ENCODE assay signal across 8 cellular contexts in the genomic region with DNA sequence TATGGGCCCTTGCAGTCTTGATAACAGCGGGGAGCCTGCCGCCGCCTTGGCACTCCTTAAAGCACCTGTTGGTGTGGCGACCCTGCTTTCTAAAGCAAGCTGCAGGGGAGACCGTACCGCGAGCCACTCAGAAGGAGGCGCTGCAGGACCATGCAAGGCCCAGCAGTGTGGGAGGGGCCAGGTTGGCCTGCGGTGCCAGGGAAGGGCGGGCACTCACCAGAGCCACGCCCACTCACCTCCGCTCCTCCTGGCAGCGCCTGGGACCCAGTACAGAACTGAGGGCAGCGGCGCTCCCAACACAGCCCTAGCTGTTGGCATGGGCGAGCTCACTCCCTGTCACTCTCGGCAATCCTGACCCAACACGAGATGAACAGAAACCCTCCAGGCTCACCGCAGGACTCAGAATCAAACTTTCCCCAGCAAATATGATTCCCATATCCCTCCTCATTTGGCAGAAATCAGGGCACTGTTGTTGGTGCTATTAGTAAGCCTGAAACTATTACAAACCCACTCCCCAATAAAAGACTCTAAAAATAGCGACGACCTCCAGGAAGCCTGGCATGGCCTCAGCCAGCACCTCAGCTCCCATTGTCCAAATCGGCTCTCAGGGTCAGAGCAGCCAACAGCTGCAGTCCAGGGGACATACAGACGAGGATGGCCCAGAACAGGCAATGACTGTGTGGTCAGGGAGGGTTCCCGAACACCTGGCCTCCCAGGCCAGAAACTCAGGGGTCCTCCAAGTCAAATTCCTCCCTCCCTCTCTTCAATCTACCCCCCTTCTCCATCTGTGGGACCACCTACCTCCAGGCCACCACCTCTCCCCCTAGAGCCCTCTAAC.
A peak's percentile ranks its signal among the peaks of the same experiment; 100 is the strongest.
DNase-seq lines count a peak whose midpoint lies in the region; ATAC-seq and TF ChIP-seq lines count a peak whose summit lies in the region.

No MANE protein-coding gene starts in this region.

- ATAC-seq in HG03354 (IDR thresholded peaks at IDR 0.05; ENCODE audit: poor library complexity, severe bottlenecking, unreplicated experiment) (peak; percentile 68), GM18870 (IDR thresholded peaks at IDR 0.05; ENCODE audit: unreplicated experiment) (no peak), GM18498 (IDR thresholded peaks at IDR 0.05; ENCODE audit: unreplicated experiment) (no peak)

- H3K4me1 Mint-ChIP-seq in activated naive CD8-positive, alpha-beta T cell treated with anti-CD3 and anti-CD28 coated beads for 36 hours: peaks cover 16% of the 10 kb centered on the region

- peaks cover 13% of the 10 kb centered on the region for H3K36me3 Mint-ChIP-seq in activated naive CD8-positive, alpha-beta T cell treated with anti-CD3 and anti-CD28 coated beads for 36 hours

- no peaks in the 10 kb centered on the region for H3K9me3 Mint-ChIP-seq in activated naive CD8-positive, alpha-beta T cell treated with anti-CD3 and anti-CD28 coated beads for 36 hours

- no peaks in the 10 kb centered on the region for H3K27me3 Mint-ChIP-seq in activated naive CD8-positive, alpha-beta T cell treated with anti-CD3 and anti-CD28 coated beads for 36 hours

- peak overlapping the region; percentile 7 for H3K27ac Mint-ChIP-seq in activated naive CD8-positive, alpha-beta T cell treated with anti-CD3 and anti-CD28 coated beads for 36 hours

- peak; percentile 69 for TF ChIP-seq CTCF in GM10266 (IDR thresholded peaks at IDR 0.05; ENCODE audit: control insufficient read depth, insufficient read depth, low read depth, missing control alignments)

- no peak overlapping the region for H3K4me3 Mint-ChIP-seq in activated naive CD8-positive, alpha-beta T cell treated with anti-CD3 and anti-CD28 coated beads for 36 hours

- DNase-seq in GM10266 (ENCODE audit: extremely low spot score) (peak; percentile 65), SW480 (ENCODE audit: low spot score) (peak; percentile 50), hippocampal formation (lab: John Stamatoyannopoulos, UW) (peak; percentile 20 to 36)
- DNase-seq in activated naive CD8-positive, alpha-beta T cell treated with anti-CD3 and anti-CD28 coated beads for 36 hours: peak; percentile 75
- DNase-seq in stimulated activated CD4-positive, alpha-beta T cell treated with anti-CD3 and anti-CD28 coated beads, Interleukin-15, amount 100 ng/mL, for 24 hours: peak; percentile 88

Comparison
In these comparisons a context has a peak if more than half of its experiments do, and no peak if none do; other contexts are left out.
1. DNase-seq: peak in every context shown above with its lines; median percentile 88 in stimulated activated CD4-positive, alpha-beta T cell treated with anti-CD3 and anti-CD28 coated beads, Interleukin-15, amount 100 ng/mL, for 24 hours; 75 in activated naive CD8-positive, alpha-beta T cell treated with anti-CD3 and anti-CD28 coated beads for 36 hours; 65 in GM10266; 50 in SW480; 28 in hippocampal formation.